In genomic region chr20:50213531-50214106, GRCh38 we compare ENCODE assay signal across 16 cellular contexts.
"Had no signal": no experiment of that assay in that cellular context is flagged by ENCODE, and none has a peak within 500 bp of the region (broad histone marks: within the 10 kb centered on the region; RNA-seq: fewer than 3 reads in every experiment).

No MANE protein-coding gene starts in this region.

- H3K4me3 ChIP-seq: breast epithelium, lung, right atrium auricular region, transverse colon had no signal

- H3K4me3 Mint-ChIP-seq: activated naive CD8-positive, alpha-beta T cell treated with anti-CD3 and anti-CD28 coated beads for 36 hours; naive B cell; stimulated activated memory B cell treated with anti-CD40 and anti-IgM and Interleukin-4, amounts not matched to agents 10 μg/mL and 1 μg/mL and 100 μg/mL, for 72 hours; T-helper 17 cell had no signal

- H3K4me1 ChIP-seq: breast epithelium had no signal

- FAIRE-seq: TTC549 had no signal

- DNase-seq: activated CD4-positive, CD25-positive, alpha-beta regulatory T cell; activated naive CD8-positive, alpha-beta T cell treated with anti-CD3 and anti-CD28 coated beads for 36 hours; activated T-cell treated with anti-CD3 and anti-CD28 coated beads, Interleukin-2, amount 50 U/mL, for 1 hour; dermis blood vessel endothelial cell; erythroblast; hippocampal formation; naive B cell; stimulated activated CD4-positive, alpha-beta T cell treated with anti-CD3 and anti-CD28 coated beads, Interleukin-1b, Interleukin-23, amount 100 ng/mL, for 48 hours; substantia nigra; T-helper 17 cell; transverse colon had no signal

- H3K27me3 ChIP-seq: breast epithelium, right atrium auricular region, transverse colon had no signal

- ATAC-seq: stimulated activated memory B cell treated with anti-CD40 and anti-IgM and Interleukin-4, amounts not matched to agents 10 μg/mL and 1 μg/mL and 100 μg/mL, for 72 hours; T-helper 17 cell had no signal

- H3K9me3 Mint-ChIP-seq: activated naive CD8-positive, alpha-beta T cell treated with anti-CD3 and anti-CD28 coated beads for 36 hours; naive B cell; stimulated activated memory B cell treated with anti-CD40 and anti-IgM and Interleukin-4, amounts not matched to agents 10 μg/mL and 1 μg/mL and 100 μg/mL, for 72 hours had no signal

- H3K36me3 Mint-ChIP-seq: activated naive CD8-positive, alpha-beta T cell treated with anti-CD3 and anti-CD28 coated beads for 36 hours; naive B cell; stimulated activated memory B cell treated with anti-CD40 and anti-IgM and Interleukin-4, amounts not matched to agents 10 μg/mL and 1 μg/mL and 100 μg/mL, for 72 hours had no signal

- H3K4me1 Mint-ChIP-seq: naive B cell; stimulated activated memory B cell treated with anti-CD40 and anti-IgM and Interleukin-4, amounts not matched to agents 10 μg/mL and 1 μg/mL and 100 μg/mL, for 72 hours had no signal

- H3K36me3 ChIP-seq: breast epithelium, right atrium auricular region, transverse colon had no signal

- H3K27ac Mint-ChIP-seq: activated naive CD8-positive, alpha-beta T cell treated with anti-CD3 and anti-CD28 coated beads for 36 hours; stimulated activated memory B cell treated with anti-CD40 and anti-IgM and Interleukin-4, amounts not matched to agents 10 μg/mL and 1 μg/mL and 100 μg/mL, for 72 hours; T-helper 17 cell had no signal

- H3K27ac ChIP-seq: breast epithelium, right atrium auricular region, transverse colon had no signal

- H3K27me3 Mint-ChIP-seq: activated naive CD8-positive, alpha-beta T cell treated with anti-CD3 and anti-CD28 coated beads for 36 hours had no signal

- H3K9me3 ChIP-seq: breast epithelium, right atrium auricular region, transverse colon had no signal
